ENCODE assay signal across 18 cellular contexts in the genomic region with DNA sequence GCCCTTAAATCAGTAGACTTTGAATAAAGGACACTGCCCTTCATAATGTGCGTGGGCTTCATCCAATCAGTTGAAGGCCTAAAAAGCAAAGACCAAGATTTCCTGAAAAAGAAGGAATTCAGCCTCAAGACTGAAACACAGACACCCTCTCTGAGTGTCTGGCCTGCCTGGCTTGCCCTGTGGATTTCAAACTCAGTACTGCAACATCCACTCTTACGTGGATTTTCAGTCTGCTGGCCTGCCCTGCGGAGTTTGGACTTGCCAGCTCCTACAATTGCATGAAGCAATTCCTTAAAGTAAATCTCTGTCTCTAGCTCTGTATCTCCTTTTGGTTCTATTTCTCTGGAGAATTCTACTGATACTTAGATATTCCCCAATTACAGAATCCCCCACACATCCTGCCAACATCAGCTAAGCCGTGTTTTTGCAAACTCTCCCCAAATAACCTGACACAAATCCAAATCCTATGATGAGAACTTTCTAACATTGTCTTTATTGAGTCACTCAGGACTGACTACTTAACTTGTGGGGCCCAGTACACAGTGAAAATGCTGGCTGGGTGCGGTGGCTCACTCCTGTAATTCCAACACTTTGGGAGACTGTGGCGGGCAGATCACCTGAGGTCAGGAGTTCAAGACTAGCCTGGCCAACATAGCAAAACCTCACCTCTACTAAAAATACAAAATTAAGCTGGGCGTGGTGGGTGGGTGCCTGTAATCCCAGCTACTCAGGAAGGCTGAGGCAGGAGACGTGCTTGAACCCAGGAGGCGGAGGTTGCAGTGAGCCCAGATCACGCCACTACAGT. TPM values are rescaled to one million over a fixed set of nuclear protein-coding genes. Genes with fewer than 3 reads are reported as not detected.
"Had no signal": no experiment of that assay in that cellular context is flagged by ENCODE, and none has a peak within 500 bp of the region (broad histone marks: within the 10 kb centered on the region; RNA-seq: fewer than 3 reads in every experiment).

No MANE protein-coding gene starts in this region.

- ATAC-seq: activated T-helper 17 cell treated with anti-CD3 and anti-CD28 coated beads, Interleukin-2, amount 50 U/mL, for 72 hours; body of pancreas; left lung; natural killer cell treated with Interleukin-12 subunit alpha and Interleukin-12 subunit beta and Interleukin-15 and Interleukin-18, amount 100 ng/mL, for 72 hours; T-helper 17 cell had no signal

- H3K27me3 ChIP-seq: body of pancreas, left lung had no signal

- H3K27ac ChIP-seq: body of pancreas, left lung, thoracic aorta had no signal

- H3K4me3 ChIP-seq: body of pancreas, left lung, thoracic aorta had no signal

- H3K36me3 ChIP-seq: left lung, thoracic aorta had no signal

- FAIRE-seq: keratinocyte had no signal

- H3K9me3 ChIP-seq: body of pancreas, left lung, thoracic aorta had no signal

- H3K4me1 ChIP-seq: body of pancreas, left lung had no signal

- DNase-seq: activated CD4-positive, alpha-beta T cell treated with anti-CD3 and anti-CD28 coated beads, Interleukin-2, amount 50 U/mL, for 1 hour; activated CD4-positive, CD25-positive, alpha-beta regulatory T cell; activated naive CD4-positive, alpha-beta T cell treated with anti-CD3 and anti-CD28 coated beads, Interleukin-2, amount 50 U/mL, for 16 hours; activated T-cell treated with anti-CD3 and anti-CD28 coated beads for 4 hours; body of pancreas; central memory CD4-positive, alpha-beta T cell; effector memory CD4-positive, alpha-beta T cell; foreskin melanocyte; left lung; stimulated activated CD4-positive, alpha-beta T cell treated with anti-CD3 and anti-CD28 coated beads, Interleukin-4, amount 100 ng/mL, for 1 hour; stimulated activated CD8-positive, alpha-beta memory T cell treated with anti-CD3 and anti-CD28 coated beads, Interleukin-4, amount 100 ng/mL, for 48 hours; T-helper 17 cell had no signal

RNA-seq across cellular contexts. Expression of gene TNFRSF17, which starts 7.2 kb away (rescaled TPM):
- total RNA-seq: activated CD8-positive, alpha-beta memory T cell treated with anti-CD3 and anti-CD28 coated beads for 36 hours; activated T-helper 17 cell treated with anti-CD3 and anti-CD28 coated beads, Interleukin-2, amount 50 U/mL, for 72 hours; body of pancreas; natural killer cell treated with Interleukin-12 subunit alpha and Interleukin-12 subunit beta and Interleukin-15 and Interleukin-18, amount 100 ng/mL, for 72 hours; pulmonary artery endothelial cell; thoracic aorta had no signal
- polyA plus RNA-seq: keratinocyte had no signal
